Comparison of ENCODE assay signal across 8 cellular contexts in the genomic region with DNA sequence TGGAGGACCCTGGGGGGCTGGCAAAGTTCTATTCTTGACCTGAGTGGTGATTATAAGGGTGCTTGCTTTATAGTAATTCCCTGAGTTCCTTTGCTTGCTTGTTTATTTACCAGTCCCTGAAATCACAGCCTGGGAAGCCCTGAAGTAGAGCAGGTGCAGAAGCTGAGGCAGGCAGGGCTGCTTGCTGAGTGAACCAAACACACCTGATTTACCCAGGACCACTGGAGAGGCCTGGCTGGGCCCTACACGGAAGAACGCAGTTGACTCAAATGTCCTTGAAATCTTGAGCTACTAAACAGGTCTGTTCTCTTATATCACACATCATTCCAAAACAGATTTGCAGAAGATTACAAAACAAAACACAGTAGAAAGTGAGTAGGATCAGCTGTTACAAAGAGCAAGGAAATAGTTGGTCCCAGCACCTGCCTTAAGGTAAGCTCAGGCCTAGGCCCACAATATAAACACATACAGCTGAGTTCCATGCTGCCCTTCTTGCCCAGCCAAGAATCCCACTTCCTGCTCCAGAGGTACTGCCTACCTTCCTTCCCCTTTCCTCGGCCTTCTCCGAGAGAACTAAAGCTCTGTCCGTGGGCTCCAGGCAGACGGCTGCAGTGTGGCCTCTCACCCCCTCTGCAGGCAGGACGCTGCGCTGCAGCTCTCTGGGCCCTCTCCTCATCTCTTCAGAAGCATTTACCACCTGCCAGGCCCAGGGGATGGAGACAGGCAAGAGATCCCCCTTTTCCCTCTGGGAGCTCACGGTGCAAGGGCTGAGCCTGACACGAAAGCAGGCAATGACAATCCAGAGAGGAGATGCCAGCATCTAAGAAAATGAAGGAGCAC. TPM values are rescaled to one million over a fixed set of nuclear protein-coding genes. Genes with fewer than 3 reads are reported as not detected.
DNase-seq lines count a peak whose midpoint lies in the region; ATAC-seq, FAIRE-seq and TF ChIP-seq lines count a peak whose summit lies in the region.

No MANE protein-coding gene starts in this region.

- no peaks in the 10 kb centered on the region for H3K9me3 Mint-ChIP-seq in T-helper 2 cell treated with Interferon-gamma antibody and Interleukin-4, amounts not matched to agents 5 μg/mL and 100 μg/mL, for 36 hours
- H3K9me3 Mint-ChIP-seq in astrocyte (ENCODE audit: unreplicated experiment) = no peaks in the 10 kb centered on the region

- H3K4me3 Mint-ChIP-seq in T-helper 2 cell treated with Interferon-gamma antibody and Interleukin-4, amounts not matched to agents 5 μg/mL and 100 μg/mL, for 36 hours = peak overlapping the region; percentile 35
- H3K4me3 Mint-ChIP-seq in astrocyte (ENCODE audit: unreplicated experiment) = no peak overlapping the region

- H3K4me3 ChIP-seq in GM12865 (ENCODE audit: low read depth, low read length) (no peak overlapping the region), astrocyte (ENCODE audit: insufficient read depth, low read depth, low read length) (no peak overlapping the region), small intestine (ENCODE audit: low read depth in 1 of 2, low read length in 2 of 2) (no peak overlapping the region)

- ATAC-seq in HG02623 (IDR thresholded peaks at IDR 0.05; ENCODE audit: unreplicated experiment) (peak; percentile 88), GM18870 (IDR thresholded peaks at IDR 0.05; ENCODE audit: unreplicated experiment) (no peak)

- DNase-seq in GM12865 (ENCODE audit: low read depth) = peak; percentile 71
- DNase-seq in NCI-H1694 treated with DMSO at 0.1 percent for 48 hours (lab: John Stamatoyannopoulos, UW) = peak; percentile 53
- peak; percentile 56 for DNase-seq in T-helper 2 cell treated with Interferon-gamma antibody and Interleukin-4, amounts not matched to agents 5 μg/mL and 100 μg/mL, for 36 hours (ENCODE audit: low spot score)
- DNase-seq in astrocyte (ENCODE audit: low read depth) = peak; percentile 34
- DNase-seq in hippocampal formation (lab: John Stamatoyannopoulos, UW) = peak; percentile 62 to 67
- DNase-seq in small intestine = peak; percentile 78

- H3K27me3 ChIP-seq in astrocyte (ENCODE audit: insufficient read depth, low read length) (no peaks in the 10 kb centered on the region), small intestine (ENCODE audit: control insufficient read depth in 2 of 2, insufficient read depth in 2 of 2, low read length in 2 of 2) (no peaks in the 10 kb centered on the region)

- FAIRE-seq in astrocyte (lab: Jason Lieb, UNC) (no peak), small intestine (lab: Jason Lieb, UNC) (no peak)

- no peaks in the 10 kb centered on the region for H3K27me3 Mint-ChIP-seq in T-helper 2 cell treated with Interferon-gamma antibody and Interleukin-4, amounts not matched to agents 5 μg/mL and 100 μg/mL, for 36 hours (ENCODE audit: low read depth)
- no peaks in the 10 kb centered on the region for H3K27me3 Mint-ChIP-seq in astrocyte (ENCODE audit: low read depth, unreplicated experiment)

- no peaks in the 10 kb centered on the region for H3K9me3 ChIP-seq in astrocyte (ENCODE audit: insufficient read depth, low read depth, low read length)
- H3K9me3 ChIP-seq in small intestine (ENCODE audit: control insufficient read depth, low read depth) = no peaks in the 10 kb centered on the region

- H2AFZ ChIP-seq in astrocyte (ENCODE audit: low read depth, low read length) = no peak overlapping the region

- H3K27ac ChIP-seq in astrocyte (ENCODE audit: low read depth, low read length) (no peak overlapping the region), small intestine (ENCODE audit: low read depth in 1 of 2, low read length in 1 of 2) (peak overlapping the region in 1 of 2 donors; percentile 7)

- WGBS in small intestine, 3 donors = 5 to 19% (median 15%) methylated on average over 10 of the region's 10 CpGs

- no peak overlapping the region for H3K4me2 ChIP-seq in astrocyte (ENCODE audit: low read length)

- H3K79me2 ChIP-seq in astrocyte (ENCODE audit: insufficient read depth, low read length) = no peaks in the 10 kb centered on the region

- TF ChIP-seq CTCF in GM12865 (IDR thresholded peaks at IDR 0.05; ENCODE audit: insufficient read depth, low read depth, low read length, missing control alignments) = peak; percentile 99
- TF ChIP-seq CTCF in astrocyte (IDR thresholded peaks at IDR 0.05; ENCODE audit: insufficient read depth, low read depth, low read length) = peak; percentile 86

- H3K27ac Mint-ChIP-seq in T-helper 2 cell treated with Interferon-gamma antibody and Interleukin-4, amounts not matched to agents 5 μg/mL and 100 μg/mL, for 36 hours = peak overlapping the region; percentile 29
- H3K27ac Mint-ChIP-seq in astrocyte (ENCODE audit: unreplicated experiment) = peak overlapping the region; percentile 78

- H3K36me3 Mint-ChIP-seq in T-helper 2 cell treated with Interferon-gamma antibody and Interleukin-4, amounts not matched to agents 5 μg/mL and 100 μg/mL, for 36 hours (ENCODE audit: low read depth) = peaks cover 32% of the 10 kb centered on the region
- H3K36me3 Mint-ChIP-seq in astrocyte (ENCODE audit: low read depth, unreplicated experiment) = peaks cover 41% of the 10 kb centered on the region

- no peak overlapping the region for H3K9ac ChIP-seq in astrocyte (ENCODE audit: low read length)

- peaks cover 23% of the 10 kb centered on the region for H3K4me1 ChIP-seq in astrocyte (ENCODE audit: insufficient read depth, low read length)
- no peaks in the 10 kb centered on the region for H3K4me1 ChIP-seq in small intestine (ENCODE audit: control insufficient read depth in 2 of 2, insufficient read depth in 1 of 2, low read depth in 1 of 2, low read length in 1 of 2)

- peaks cover 22% of the 10 kb centered on the region for H4K20me1 ChIP-seq in astrocyte (ENCODE audit: insufficient read depth, low read length)

- H3K36me3 ChIP-seq in astrocyte (ENCODE audit: insufficient read depth, low read length) (peaks cover 21% of the 10 kb centered on the region), small intestine (ENCODE audit: control insufficient read depth in 2 of 2, insufficient read depth in 2 of 2, low read length in 2 of 2) (no peaks in the 10 kb centered on the region)

- peaks cover 28% of the 10 kb centered on the region for H3K4me1 Mint-ChIP-seq in T-helper 2 cell treated with Interferon-gamma antibody and Interleukin-4, amounts not matched to agents 5 μg/mL and 100 μg/mL, for 36 hours (ENCODE audit: low read depth)
- peaks cover 25% of the 10 kb centered on the region for H3K4me1 Mint-ChIP-seq in astrocyte (ENCODE audit: low read depth, unreplicated experiment)

RNA-seq across cellular contexts. Expression of gene SCUBE2, which starts 46.1 kb away (rescaled TPM):
- total RNA-seq in astrocyte = 1.5 and 1.6 TPM in 2 replicates
- polyA plus RNA-seq in small intestine = 1 to 10 TPM in 1 of 3 donors, under 1 TPM in 1, not detected in 1; under 0.01 to 8.8 TPM
